In genomic region chr17:17810374-17811248, GRCh38 we compare ENCODE assay signal across 9 cellular contexts. TPM values are rescaled to one million over a fixed set of nuclear protein-coding genes. Genes with fewer than 3 reads are reported as not detected.
DNase-seq lines count a peak whose midpoint lies in the region; ATAC-seq, FAIRE-seq and TF ChIP-seq lines count a peak whose summit lies in the region.
"Had no signal": no experiment of that assay in that cellular context is flagged by ENCODE, and none has a peak within 500 bp of the region (broad histone marks: within the 10 kb centered on the region; RNA-seq: fewer than 3 reads in every experiment).

No MANE protein-coding gene starts in this region.

- H3K9me2 ChIP-seq in GM23248 (ENCODE audit: insufficient read depth) (no peaks in the 10 kb centered on the region), hepatocyte (replicated peaks; ENCODE audit: insufficient read depth) (no peaks in the 10 kb centered on the region)

- H3K79me2 ChIP-seq in GM23248 (ENCODE audit: insufficient read depth): no peaks in the 10 kb centered on the region
- H3K79me2 ChIP-seq in K562 (ENCODE audit: control insufficient read depth, insufficient read depth, low read length): no peaks in the 10 kb centered on the region; the same call in 2 of the 3 replicates
- H3K79me2 ChIP-seq in hepatocyte: peaks cover 3% of the 10 kb centered on the region

- H3K27me3 Mint-ChIP-seq in activated T-helper 17 cell treated with anti-CD3 and anti-CD28 coated beads, Interleukin-2, amount 50 U/mL, for 72 hours: no peaks in the 10 kb centered on the region

- H3K27ac Mint-ChIP-seq in activated T-helper 17 cell treated with anti-CD3 and anti-CD28 coated beads, Interleukin-2, amount 50 U/mL, for 72 hours: no peak overlapping the region

- H3K27ac ChIP-seq in GM23248 (peak overlapping the region; percentile 45), K562 (ENCODE audit: extremely low read depth, low read depth, low read length) (no peak overlapping the region), hepatocyte (peak overlapping the region; percentile 87), sigmoid colon (peak overlapping the region; percentile 70 to 90 (median 83))

- peak; percentile 17 for ATAC-seq in K562
- ATAC-seq in GM21619 (IDR thresholded peaks at IDR 0.05; ENCODE audit: unreplicated experiment): no peak
- no peak for ATAC-seq in activated T-helper 17 cell treated with anti-CD3 and anti-CD28 coated beads, Interleukin-2, amount 50 U/mL, for 72 hours (replicated peaks)
- ATAC-seq in HG02623 (IDR thresholded peaks at IDR 0.05; ENCODE audit: unreplicated experiment): no peak

- peak; percentile 54 for DNase-seq in GM23248
- DNase-seq in K562 (ENCODE audit: extremely low read depth in 1 of 4, low spot score in 3 of 4): no peak
- DNase-seq in hepatocyte (ENCODE audit: low spot score): peak; percentile 71
- DNase-seq in sigmoid colon: no peak
- no peak for DNase-seq in HK-2 (ENCODE audit: unreplicated experiment)

- H3K4me3 Mint-ChIP-seq in activated T-helper 17 cell treated with anti-CD3 and anti-CD28 coated beads, Interleukin-2, amount 50 U/mL, for 72 hours: no peak overlapping the region

- H3K27me3 ChIP-seq in GM23248 (replicated peaks; ENCODE audit: insufficient read depth) (no peaks in the 10 kb centered on the region), K562 (ENCODE audit: control insufficient read depth in 2 of 2, insufficient read depth in 2 of 2, low read length in 2 of 2) (no peaks in the 10 kb centered on the region), hepatocyte (no peaks in the 10 kb centered on the region), sigmoid colon (no peaks in the 10 kb centered on the region)
- H3K27me3 ChIP-seq: cardiac muscle cell had no signal

- H3K9me3 Mint-ChIP-seq in activated T-helper 17 cell treated with anti-CD3 and anti-CD28 coated beads, Interleukin-2, amount 50 U/mL, for 72 hours: no peaks in the 10 kb centered on the region

- peaks cover 41% of the 10 kb centered on the region for H3K36me3 Mint-ChIP-seq in activated T-helper 17 cell treated with anti-CD3 and anti-CD28 coated beads, Interleukin-2, amount 50 U/mL, for 72 hours (ENCODE audit: low read depth)

- H3K36me3 ChIP-seq in GM23248 (ENCODE audit: low read depth) (no peaks in the 10 kb centered on the region), K562 (ENCODE audit: control insufficient read depth, insufficient read depth, low read length) (peaks cover 58% of the 10 kb centered on the region; the same call in 2 of the 3 replicates), hepatocyte (replicated peaks; ENCODE audit: insufficient read depth, low read depth) (no peaks in the 10 kb centered on the region), sigmoid colon (peaks cover 11 to 37% (median 21%) of the 10 kb centered on the region in 4 donors)
- H3K36me3 ChIP-seq: cardiac muscle cell had no signal

- intact Hi-C loops in K562 (cut with micrococcal nuclease) (no loop called here), sigmoid colon (cut with DNase I) (loop anchor here (5.0 kb wide), 2 partner anchors 128 to 162 kb away; partner anchors contain the start of genes DRC3, RAI1 and TOM1L2)

- no peak for TF ChIP-seq EP300 in K562 (IDR thresholded peaks at IDR 0.05; ENCODE audit: low read length)
- TF ChIP-seq EP300 in sigmoid colon (IDR thresholded peaks at IDR 0.05): no peak

- no peaks in the 10 kb centered on the region for H3K4me1 ChIP-seq in GM23248 (ENCODE audit: insufficient read depth)
- H3K4me1 ChIP-seq in K562 (replicated peaks in 1 of 2; ENCODE audit: control insufficient read depth in 2 of 2, insufficient read depth in 2 of 2, low read length in 2 of 2): peaks cover 6 to 72% of the 10 kb centered on the region in 2 experiments; a peak in 4 of 5 replicates
- peaks cover 34% of the 10 kb centered on the region for H3K4me1 ChIP-seq in hepatocyte (ENCODE audit: insufficient read depth)
- H3K4me1 ChIP-seq in sigmoid colon: peaks cover 0 to 64% (median 54%) of the 10 kb centered on the region in 4 donors

- 49 to 52% methylated on average over 56 to 67 of the region's 68 CpGs for WGBS in GM23248 (ENCODE audit: low coverage in 1 of 2, low lambda C conversion rate in 2 of 2, missing lambda C conversion rate in 2 of 2), 2 experiments
- WGBS in K562 (ENCODE audit: insufficient coverage, low coverage, missing lambda C conversion rate): 92% methylated on average over 35 of the region's 68 CpGs
- WGBS in hepatocyte (ENCODE audit: low lambda C conversion rate, missing lambda C conversion rate): 74% methylated on average over 59 of the region's 68 CpGs
- WGBS in sigmoid colon, 2 donors: 85 to 88% methylated on average over 68 of the region's 68 CpGs

- H4K20me1 ChIP-seq in GM23248 (ENCODE audit: insufficient read depth) (no peaks in the 10 kb centered on the region), K562 (replicated peaks; ENCODE audit: control insufficient read depth, insufficient read depth, low read length) (peaks cover 3% of the 10 kb centered on the region), hepatocyte (ENCODE audit: insufficient read depth, poor library complexity, severe bottlenecking) (peaks cover 28% of the 10 kb centered on the region)

- FAIRE-seq in K562 (lab: Jason Lieb, UNC): no peak

- CTCF ChIA-PET in K562 (lab: Yijun Ruan, JAX; ENCODE audit: low intra/inter-chr PET ratio): interaction anchor here (2.9 kb wide), 1 partner anchor 50 kb away, joined by 24 read pairs; no protein-coding TSS in a partner anchor

- H3K9me3 ChIP-seq in GM23248 (ENCODE audit: low read depth) (no peaks in the 10 kb centered on the region), K562 (replicated peaks; ENCODE audit: control insufficient read depth, insufficient read depth, low read depth, low read length) (no peaks in the 10 kb centered on the region), hepatocyte (ENCODE audit: low read depth) (no peaks in the 10 kb centered on the region), sigmoid colon (no peaks in the 10 kb centered on the region)

- TF ChIP-seq POLR2A in K562 (conservative IDR thresholded peaks at IDR 0.05): peak; percentile 55
- TF ChIP-seq POLR2A in sigmoid colon (IDR thresholded peaks at IDR 0.05): no peak

- in situ Hi-C loops in GM23248 (cut with MboI) (no loop called here), K562 (cut with MboI) (no loop called here)

- TF ChIP-seq CTCF in K562 (IDR thresholded peaks at IDR 0.05 in 2 of 3, conservative IDR thresholded peaks at IDR 0.05 in 1 of 3; ENCODE audit: insufficient read depth in 2 of 3, low read depth in 1 of 3, low read length in 3 of 3): 0 out of 6 replicates have a peak, but pooled peaks of 1 of the 3 experiments have one; percentile 13
- no peak for TF ChIP-seq CTCF in hepatocyte (IDR thresholded peaks at IDR 0.05; ENCODE audit: poor library complexity)
- no peak for TF ChIP-seq CTCF in sigmoid colon (IDR thresholded peaks at IDR 0.05)

- H3K9ac ChIP-seq in GM23248 (peak overlapping the region; percentile 74), K562 (ENCODE audit: insufficient read depth in 1 of 2, low read depth in 2 of 2, low read length in 2 of 2) (no peak overlapping the region)

- BruUV-seq in K562 (replicated peaks; lab: Mats Ljungman, UMichigan): no TSS peak

- POLR2A ChIA-PET in K562 (lab: Yijun Ruan, JAX): interaction anchor here (1.4 to 1.5 kb wide), 2 partner anchors 10 to 11 kb away, joined by 3 to 4 read pairs; no protein-coding TSS in a partner anchor

- H3K4me1 Mint-ChIP-seq in activated T-helper 17 cell treated with anti-CD3 and anti-CD28 coated beads, Interleukin-2, amount 50 U/mL, for 72 hours: no peaks in the 10 kb centered on the region

- no peak for TF ChIP-seq RAD21 in K562 (CRISPR knock-in tag; conservative IDR thresholded peaks at IDR 0.05 in 1 of 2, IDR thresholded peaks at IDR 0.05 in 1 of 2)

- peaks cover 6% of the 10 kb centered on the region for H3F3A ChIP-seq in GM23248 (ENCODE audit: insufficient read depth)

- H3K9me1 ChIP-seq in K562 (ENCODE audit: control insufficient read depth, insufficient read depth, low read length): no peaks in the 10 kb centered on the region

- H2AFZ ChIP-seq in GM23248: peak overlapping the region; percentile 58; the same call in 1 of the 2 replicates
- no peak overlapping the region for H2AFZ ChIP-seq in K562 (ENCODE audit: low read depth, low read length)
- no peak overlapping the region for H2AFZ ChIP-seq in hepatocyte

- H3K4me3 ChIP-seq in GM23248 (peak overlapping the region; percentile 35; the same call in 1 of the 2 replicates), K562 (no peak overlapping the region), hepatocyte (no peak overlapping the region), sigmoid colon (peak overlapping the region; percentile 4 to 48 (median 36))

- H3K4me2 ChIP-seq in GM23248 (ENCODE audit: unreplicated experiment): peak overlapping the region; percentile 54
- no peak overlapping the region for H3K4me2 ChIP-seq in K562 (ENCODE audit: insufficient read depth, low read length)
- peak overlapping the region; percentile 79 for H3K4me2 ChIP-seq in hepatocyte

TF ChIP-seq in K562, 482 proteins besides CTCF, POLR2A, EP300 and RAD21 (continues in another document):
- TF ChIP-seq POLR2G (IDR thresholded peaks at IDR 0.05; ENCODE audit: low read depth, low read length) (peak; percentile 66), BRD4 (IDR thresholded peaks at IDR 0.05) (no peak)

RNA-seq across cellular contexts. Expression of gene SREBF1, which starts 26.2 kb away (rescaled TPM):
- 34.4 and 36.2 TPM in 2 replicates for total RNA-seq in GM23248 (2014; rRNA removed; shearing (Covaris generic))
- polyA plus RNA-seq in GM23248 (2016; fragmentation: Nextera tagmentation; extraction: Ambion mirVana): 14.3 and 19.2 TPM in 2 replicates
- 392 and 1,233 TPM in 2 replicates for total RNA-seq in K562 (2011; cell fraction: chromatin; rRNA removed; ENCODE audit: low replicate concordance)
- 729 and 820 TPM in 2 replicates for total RNA-seq in K562 (2011; cell fraction: nucleolus; rRNA removed)
- 484 and 520 TPM in 2 replicates for total RNA-seq in K562 (2011; cell fraction: nucleoplasm; rRNA removed)
- 69.4 and 80.7 TPM in 2 replicates for total RNA-seq in K562 (2014; rRNA removed)
- total RNA-seq in K562 (2014; rRNA removed; fragmentation: Illumina TruSeq; extraction: Trizol): 28.6 and 31.2 TPM in 2 replicates
- 69.5 and 69.7 TPM in 2 replicates for total RNA-seq in K562 (2015; rRNA removed; fragmentation: Illumina TruSeq; extraction: Trizol)
- 134 and 169 TPM in 2 replicates for total RNA-seq in K562 (2021)
- polyA plus RNA-seq in K562 (2011; rRNA removed): 35.6 and 140 TPM in 2 replicates
- 54.3 and 84.0 TPM in 2 replicates for polyA plus RNA-seq in K562 (2011; cell fraction: cytosol; rRNA removed)
- 590 and 682 TPM in 2 replicates for polyA plus RNA-seq in K562 (2011; cell fraction: nucleus; rRNA removed)
- 162 and 169 TPM in 2 replicates for polyA plus RNA-seq in K562 (2012)
- 98.4 and 117 TPM in 2 replicates for polyA plus RNA-seq in K562 (2014; fragmentation: Illumina TruSeq; extraction: Trizol)
- polyA plus RNA-seq in K562 (2014; fragmentation: Nextera tagmentation; extraction: Ambion mirVana): 1 to 10 TPM; 1.6 to 1.7 TPM
- 90.3 and 91.1 TPM in 2 replicates for polyA plus RNA-seq in K562 (2014; rRNA removed)
- polyA minus RNA-seq in K562 (2011; rRNA and poly(A)+ RNA removed): 33.6 and 42.1 TPM in 2 replicates
- 133 and 177 TPM in 2 replicates for polyA minus RNA-seq in K562 (2011; cell fraction: cytosol; rRNA and poly(A)+ RNA removed)
- 150 and 229 TPM in 2 replicates for polyA minus RNA-seq in K562 (2011; cell fraction: nucleus; rRNA and poly(A)+ RNA removed)
- total RNA-seq in hepatocyte: 47.0 and 57.1 TPM in 2 replicates
- polyA plus RNA-seq in hepatocyte: 107 and 140 TPM in 2 replicates
- total RNA-seq in sigmoid colon: 10 to 100 TPM; 26.0 to 53.5 (median 43.5) TPM
- polyA plus RNA-seq in sigmoid colon: 100 to 1,000 TPM in 1 of 3 donors, 10 to 100 TPM in 2; 10.2 to 172 (median 14.3) TPM
- total RNA-seq in activated T-helper 17 cell treated with anti-CD3 and anti-CD28 coated beads, Interleukin-2, amount 50 U/mL, for 72 hours: 10 to 100 TPM; 65.5 to 74.1 TPM

Comparison
In these comparisons a context has a peak if more than half of its experiments do, and no peak if none do; other contexts are left out.
1. DNase-seq: peak in GM23248 (single experiment) and hepatocyte (single experiment); none in K562 (0 of 4), sigmoid colon (single experiment) and HK-2 (single experiment).
2. H3K4me3 ChIP-seq: peak in GM23248 (single experiment) and sigmoid colon (4 of 4); none in K562 (single experiment) and hepatocyte (single experiment).